16 cellular contexts compared by ENCODE assay signal in genomic region chr5:173294673-173295320, GRCh38. TPM values are rescaled to one million over a fixed set of nuclear protein-coding genes. Genes with fewer than 3 reads are reported as not detected.
DNase-seq lines count a peak whose midpoint lies in the region; ATAC-seq and TF ChIP-seq lines count a peak whose summit lies in the region.
"Had no signal": no experiment of that assay in that cellular context is flagged by ENCODE, and none has a peak within 500 bp of the region (broad histone marks: within the 10 kb centered on the region; RNA-seq: fewer than 3 reads in every experiment).

No MANE protein-coding gene starts in this region.

- intact Hi-C loops in PC-3 (cut with micrococcal nuclease) = loop anchor here (1.0 to 5.0 kb wide), 8 partner anchors 17 to 690 kb away; partner anchors contain the start of gene BOD1

- no peak overlapping the region for H3K27ac ChIP-seq in SK-N-SH (ENCODE audit: low read depth in 2 of 2, low read length in 1 of 2)
- H3K27ac ChIP-seq in PC-3 (ENCODE audit: low read length) = no peak overlapping the region
- H3K27ac ChIP-seq in parathyroid adenoma = no peak overlapping the region
- H3K27ac ChIP-seq: lower lobe of right lung, psoas muscle, spleen, upper lobe of right lung had no signal

- H3K9ac ChIP-seq in SK-N-SH = no peak overlapping the region
- H3K9ac ChIP-seq in PC-3 (ENCODE audit: low read length) = no peak overlapping the region
- no peak overlapping the region for H3K9ac ChIP-seq in parathyroid adenoma

- H3K9me3 ChIP-seq in SK-N-SH (no peaks in the 10 kb centered on the region), PC-3 (ENCODE audit: low read length) (no peaks in the 10 kb centered on the region), parathyroid adenoma (ENCODE audit: control insufficient read depth, low read length) (no peaks in the 10 kb centered on the region)
- H3K9me3 ChIP-seq: lower lobe of right lung, psoas muscle, spleen, upper lobe of right lung had no signal

- H3K4me2 ChIP-seq in SK-N-SH (no peak overlapping the region), PC-3 (ENCODE audit: low read length) (peak overlapping the region; percentile 74), parathyroid adenoma (ENCODE audit: low read length) (no peak overlapping the region)

- H3K4me3 ChIP-seq in SK-N-SH (ENCODE audit: low read depth in 2 of 2, low read length in 1 of 2) (no peak overlapping the region), PC-3 (ENCODE audit: low read length) (no peak overlapping the region), parathyroid adenoma (ENCODE audit: low read depth, low read length) (no peak overlapping the region)
- H3K4me3 ChIP-seq: upper lobe of right lung had no signal

- H3K9me2 ChIP-seq in SK-N-SH = no peaks in the 10 kb centered on the region
- H3K9me2 ChIP-seq in PC-3 (replicated peaks; ENCODE audit: low read length) = no peaks in the 10 kb centered on the region

- no peak for TF ChIP-seq RAD21 in SK-N-SH (IDR thresholded peaks at IDR 0.05; ENCODE audit: low read length)

- H3F3A ChIP-seq in SK-N-SH (replicated peaks; ENCODE audit: insufficient read depth) (peaks cover 5% of the 10 kb centered on the region), PC-3 (ENCODE audit: low read length, unreplicated experiment) (no peaks in the 10 kb centered on the region)

- no peaks in the 10 kb centered on the region for H3K79me2 ChIP-seq in SK-N-SH (ENCODE audit: insufficient read depth)
- H3K79me2 ChIP-seq in PC-3 (ENCODE audit: low read length) = no peaks in the 10 kb centered on the region
- no peaks in the 10 kb centered on the region for H3K79me2 ChIP-seq in parathyroid adenoma

- H3K27me3 ChIP-seq in SK-N-SH (ENCODE audit: insufficient read depth) = no peaks in the 10 kb centered on the region
- H3K27me3 ChIP-seq in PC-3 (ENCODE audit: low read length) = no peaks in the 10 kb centered on the region
- H3K27me3 ChIP-seq in parathyroid adenoma (ENCODE audit: control insufficient read depth, insufficient read depth, low read length) = no peaks in the 10 kb centered on the region

- WGBS in SK-N-SH (ENCODE audit: low lambda C conversion rate) = 53% methylated on average over 10 of the region's 10 CpGs

- no peak for TF ChIP-seq CTCF in SK-N-SH (IDR thresholded peaks at IDR 0.05)
- TF ChIP-seq CTCF in PC-3 (conservative IDR thresholded peaks at IDR 0.05; ENCODE audit: low read depth, low read length) = no peak
- no peak for TF ChIP-seq CTCF in parathyroid adenoma (IDR thresholded peaks at IDR 0.05)

- H3K36me3 ChIP-seq in SK-N-SH (replicated peaks in 1 of 2; ENCODE audit: control insufficient read depth in 1 of 2, insufficient read depth in 2 of 2, low read length in 1 of 2) (no peaks in the 10 kb centered on the region), PC-3 (ENCODE audit: low read depth, low read length) (no peaks in the 10 kb centered on the region), parathyroid adenoma (ENCODE audit: control insufficient read depth, insufficient read depth, low read length) (no peaks in the 10 kb centered on the region)
- H3K36me3 ChIP-seq: lower lobe of right lung, spleen, upper lobe of right lung had no signal

- no peak for TF ChIP-seq EP300 in SK-N-SH (IDR thresholded peaks at IDR 0.05; ENCODE audit: borderline replicate concordance in 1 of 2, low read depth in 1 of 2, low read length in 1 of 2)

- POLR2A ChIA-PET in SK-N-SH (lab: Yijun Ruan, JAX) = interaction anchor here (1.0 to 2.8 kb wide), 6 partner anchors 21 to 37 kb away, joined by 3 to 15 read pairs (median 6); partner anchors contain the start of gene STC2
- POLR2A ChIA-PET in PC-3 (lab: Charles Lee; ENCODE audit: unreplicated experiment) = no interaction called here

- H4K20me1 ChIP-seq in SK-N-SH (ENCODE audit: insufficient read depth) (no peaks in the 10 kb centered on the region), PC-3 (ENCODE audit: low read length) (no peaks in the 10 kb centered on the region)

- H2AFZ ChIP-seq in SK-N-SH (ENCODE audit: low read depth) (no peak overlapping the region), PC-3 (ENCODE audit: low read length) (peak overlapping the region; percentile 79; the same call in 1 of the 2 replicates), parathyroid adenoma (peak overlapping the region; percentile 69)

- BruUV-seq in PC-3 (replicated peaks; lab: Mats Ljungman, UMichigan) = no TSS peak

- H3K4me1 ChIP-seq in SK-N-SH (ENCODE audit: control insufficient read depth in 1 of 2, insufficient read depth in 2 of 2, low read depth in 1 of 2, low read length in 1 of 2) = peaks cover 0 to 32% of the 10 kb centered on the region in 2 experiments; a peak in 3 of 4 replicates
- H3K4me1 ChIP-seq in PC-3 (ENCODE audit: insufficient read depth, low read length) = peaks cover 6% of the 10 kb centered on the region; the same call in 1 of the 2 replicates
- peaks cover 8% of the 10 kb centered on the region for H3K4me1 ChIP-seq in parathyroid adenoma
- H3K4me1 ChIP-seq: psoas muscle had no signal

- CTCF ChIA-PET in SK-N-SH (lab: Yijun Ruan, JAX) = interaction anchor here (0.6 to 19.2 kb wide), 38 partner anchors 9 to 1029 kb away, joined by 3 to 503 read pairs (median 5); partner anchors contain the start of genes BOD1 and STC2
- CTCF ChIA-PET in PC-3 (lab: Charles Lee) = interaction anchor here (0.6 to 1.5 kb wide), 10 partner anchors 8 to 690 kb away, joined by 3 to 9 read pairs (median 4); partner anchors contain the start of gene BOD1

- DNase-seq in SK-N-SH (no peak), PC-3 (no peak), dermis blood vessel endothelial cell (peak; percentile 37), epidermal melanocyte (ENCODE audit: insufficient read length, low spot score) (no peak)
- no peak for DNase-seq in central memory CD4-positive, alpha-beta T cell

- ATAC-seq in SK-N-SH treated with all-trans-retinoic acid at 6 μM for 48 hours = no peak
- no peak for ATAC-seq in PC-3
- ATAC-seq in HG02981 (IDR thresholded peaks at IDR 0.05; ENCODE audit: unreplicated experiment) = no peak

TF ChIP-seq in SK-N-SH, 30 proteins besides CTCF, POLR2A, EP300 and RAD21:
- TF ChIP-seq GATA2 (CRISPR knock-in tag; IDR thresholded peaks at IDR 0.05) = peak; percentile 48
- TF ChIP-seq SMC3 (IDR thresholded peaks at IDR 0.05; ENCODE audit: low read depth, low read length) = no peak

TF ChIP-seq in SK-N-SH treated with all-trans-retinoic acid at 6 μM for 48 hours, 23 proteins besides CTCF, POLR2A, EP300 and RAD21:
- TF ChIP-seq ZC3H10 (CRISPR knock-in tag; IDR thresholded peaks at IDR 0.05) = no peak
- no peak for TF ChIP-seq ZNF565 (CRISPR knock-in tag; conservative IDR thresholded peaks at IDR 0.05; ENCODE audit: low read depth)
- TF ChIP-seq ESRRG (CRISPR knock-in tag; IDR thresholded peaks at IDR 0.05) = no peak
- TF ChIP-seq TCF4 (CRISPR knock-in tag; IDR thresholded peaks at IDR 0.05; ENCODE audit: borderline replicate concordance) = no peak
- no peak for TF ChIP-seq PPARA (CRISPR knock-in tag; IDR thresholded peaks at IDR 0.05; ENCODE audit: borderline replicate concordance)
- no peak for TF ChIP-seq ZNF70 (CRISPR knock-in tag; IDR thresholded peaks at IDR 0.05)
- TF ChIP-seq TOX (CRISPR knock-in tag; IDR thresholded peaks at IDR 0.05; ENCODE audit: borderline replicate concordance) = no peak
- TF ChIP-seq ZFP3 (CRISPR knock-in tag; IDR thresholded peaks at IDR 0.05) = no peak
- TF ChIP-seq CSDC2 (CRISPR knock-in tag; IDR thresholded peaks at IDR 0.05) = no peak
- TF ChIP-seq, protein P1, sequence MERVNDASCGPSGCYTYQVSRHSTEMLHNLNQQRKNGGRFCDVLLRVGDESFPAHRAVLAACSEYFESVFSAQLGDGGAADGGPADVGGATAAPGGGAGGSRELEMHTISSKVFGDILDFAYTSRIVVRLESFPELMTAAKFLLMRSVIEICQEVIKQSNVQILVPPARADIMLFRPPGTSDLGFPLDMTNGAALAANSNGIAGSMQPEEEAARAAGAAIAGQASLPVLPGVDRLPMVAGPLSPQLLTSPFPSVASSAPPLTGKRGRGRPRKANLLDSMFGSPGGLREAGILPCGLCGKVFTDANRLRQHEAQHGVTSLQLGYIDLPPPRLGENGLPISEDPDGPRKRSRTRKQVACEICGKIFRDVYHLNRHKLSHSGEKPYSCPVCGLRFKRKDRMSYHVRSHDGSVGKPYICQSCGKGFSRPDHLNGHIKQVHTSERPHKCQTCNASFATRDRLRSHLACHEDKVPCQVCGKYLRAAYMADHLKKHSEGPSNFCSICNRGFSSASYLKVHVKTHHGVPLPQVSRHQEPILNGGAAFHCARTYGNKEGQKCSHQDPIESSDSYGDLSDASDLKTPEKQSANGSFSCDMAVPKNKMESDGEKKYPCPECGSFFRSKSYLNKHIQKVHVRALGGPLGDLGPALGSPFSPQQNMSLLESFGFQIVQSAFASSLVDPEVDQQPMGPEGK (CRISPR knock-in tag; IDR thresholded peaks at IDR 0.05; ENCODE audit: borderline replicate concordance) = no peak
- TF ChIP-seq, protein P2, sequence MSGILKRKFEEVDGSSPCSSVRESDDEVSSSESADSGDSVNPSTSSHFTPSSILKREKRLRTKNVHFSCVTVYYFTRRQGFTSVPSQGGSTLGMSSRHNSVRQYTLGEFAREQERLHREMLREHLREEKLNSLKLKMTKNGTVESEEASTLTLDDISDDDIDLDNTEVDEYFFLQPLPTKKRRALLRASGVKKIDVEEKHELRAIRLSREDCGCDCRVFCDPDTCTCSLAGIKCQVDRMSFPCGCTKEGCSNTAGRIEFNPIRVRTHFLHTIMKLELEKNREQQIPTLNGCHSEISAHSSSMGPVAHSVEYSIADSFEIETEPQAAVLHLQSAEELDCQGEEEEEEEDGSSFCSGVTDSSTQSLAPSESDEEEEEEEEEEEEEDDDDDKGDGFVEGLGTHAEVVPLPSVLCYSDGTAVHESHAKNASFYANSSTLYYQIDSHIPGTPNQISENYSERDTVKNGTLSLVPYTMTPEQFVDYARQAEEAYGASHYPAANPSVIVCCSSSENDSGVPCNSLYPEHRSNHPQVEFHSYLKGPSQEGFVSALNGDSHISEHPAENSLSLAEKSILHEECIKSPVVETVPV (CRISPR knock-in tag; IDR thresholded peaks at IDR 0.05) = no peak
- TF ChIP-seq ARNTL (CRISPR knock-in tag; IDR thresholded peaks at IDR 0.05; ENCODE audit: borderline replicate concordance, low read depth) = no peak
- no peak for TF ChIP-seq SNAI2 (CRISPR knock-in tag; IDR thresholded peaks at IDR 0.05)

RNA-seq across cellular contexts. Expression of gene STC2, which starts 33.4 kb away (rescaled TPM):
- 5.9 and 9.1 TPM in 2 replicates for polyA plus RNA-seq in SK-N-SH (2012; rRNA removed)
- polyA plus RNA-seq in SK-N-SH (2012; cell fraction: cytosol; rRNA removed) = 4.7 and 5.4 TPM in 2 replicates
- polyA plus RNA-seq in SK-N-SH (2012; cell fraction: nucleus; rRNA removed) = 6.4 and 6.8 TPM in 2 replicates
- total RNA-seq in PC-3 (2014; rRNA removed) = 99.9 and 182 TPM in 2 replicates
- total RNA-seq in dermis blood vessel endothelial cell = 11.7 and 39.3 TPM in 2 replicates
- total RNA-seq: natural killer cell had no signal
- polyA plus RNA-seq: CD14-positive monocyte had no signal

RNA-seq across cellular contexts. Expression of gene NKX2-5, which starts 59.8 kb away (rescaled TPM):
- polyA plus RNA-seq in SK-N-SH (2012; rRNA removed) = not detected in 2 replicates
- not detected in 2 replicates for polyA plus RNA-seq in SK-N-SH (2012; cell fraction: cytosol; rRNA removed)
- not detected in 2 replicates for polyA plus RNA-seq in SK-N-SH (2012; cell fraction: nucleus; rRNA removed)
- total RNA-seq in PC-3 (2014; rRNA removed) (not detected in 2 replicates), dermis blood vessel endothelial cell (0.28 TPM in 1 of 2 replicates, not detected in the other)
- total RNA-seq: aorta, glomerular endothelial cell, lower lobe of right lung, natural killer cell, upper lobe of right lung had no signal
- polyA plus RNA-seq: CD14-positive monocyte, psoas muscle had no signal
